ENCODE assay signal across 1 cellular context in the genomic region with DNA sequence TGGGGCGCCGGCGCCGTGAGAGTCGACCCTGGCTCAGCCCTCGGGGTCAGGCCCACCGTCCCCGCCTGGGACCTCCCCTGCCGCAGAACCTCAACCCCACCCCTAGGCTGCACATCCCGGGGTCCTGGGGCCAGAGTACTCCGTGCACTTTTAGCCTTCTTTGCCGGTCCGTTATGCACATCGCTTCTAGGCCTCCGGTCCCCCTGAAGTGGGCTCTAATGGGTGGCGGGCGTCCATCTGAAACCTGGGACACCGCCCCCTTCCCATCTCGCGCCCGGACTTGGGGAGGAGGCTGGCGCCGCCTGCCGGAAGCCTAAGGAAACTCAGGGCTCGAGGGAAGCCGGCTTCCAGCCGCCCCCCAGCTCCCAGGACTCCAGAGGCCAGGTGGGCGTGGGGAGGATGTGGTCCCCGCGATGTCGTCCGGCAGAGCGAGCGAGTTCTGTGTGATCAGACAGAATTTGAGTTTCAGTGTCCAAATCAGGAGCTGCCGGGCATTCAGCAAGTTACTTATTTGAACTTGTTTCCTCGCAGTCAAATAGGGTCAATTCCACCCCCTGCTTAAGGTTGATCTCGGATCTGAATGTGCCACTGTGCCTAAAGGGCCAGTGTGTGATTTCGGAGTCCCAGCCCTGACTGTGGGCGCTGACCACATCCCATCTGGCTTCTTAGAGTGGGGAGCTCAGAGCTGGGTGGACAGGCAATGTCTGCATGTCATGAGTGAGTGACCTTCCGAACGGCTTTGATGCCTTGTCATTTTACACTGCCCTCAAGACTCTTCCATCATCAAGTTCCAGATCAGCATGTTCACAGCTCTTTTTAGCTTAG.
TF ChIP-seq lines count a peak whose summit lies in the region.

No MANE protein-coding gene starts in this region.

TF ChIP-seq in HepG2, 621 proteins besides CTCF, POLR2A, EP300 and RAD21 (continued from another document and continues in another):
- TF ChIP-seq, protein P1, sequence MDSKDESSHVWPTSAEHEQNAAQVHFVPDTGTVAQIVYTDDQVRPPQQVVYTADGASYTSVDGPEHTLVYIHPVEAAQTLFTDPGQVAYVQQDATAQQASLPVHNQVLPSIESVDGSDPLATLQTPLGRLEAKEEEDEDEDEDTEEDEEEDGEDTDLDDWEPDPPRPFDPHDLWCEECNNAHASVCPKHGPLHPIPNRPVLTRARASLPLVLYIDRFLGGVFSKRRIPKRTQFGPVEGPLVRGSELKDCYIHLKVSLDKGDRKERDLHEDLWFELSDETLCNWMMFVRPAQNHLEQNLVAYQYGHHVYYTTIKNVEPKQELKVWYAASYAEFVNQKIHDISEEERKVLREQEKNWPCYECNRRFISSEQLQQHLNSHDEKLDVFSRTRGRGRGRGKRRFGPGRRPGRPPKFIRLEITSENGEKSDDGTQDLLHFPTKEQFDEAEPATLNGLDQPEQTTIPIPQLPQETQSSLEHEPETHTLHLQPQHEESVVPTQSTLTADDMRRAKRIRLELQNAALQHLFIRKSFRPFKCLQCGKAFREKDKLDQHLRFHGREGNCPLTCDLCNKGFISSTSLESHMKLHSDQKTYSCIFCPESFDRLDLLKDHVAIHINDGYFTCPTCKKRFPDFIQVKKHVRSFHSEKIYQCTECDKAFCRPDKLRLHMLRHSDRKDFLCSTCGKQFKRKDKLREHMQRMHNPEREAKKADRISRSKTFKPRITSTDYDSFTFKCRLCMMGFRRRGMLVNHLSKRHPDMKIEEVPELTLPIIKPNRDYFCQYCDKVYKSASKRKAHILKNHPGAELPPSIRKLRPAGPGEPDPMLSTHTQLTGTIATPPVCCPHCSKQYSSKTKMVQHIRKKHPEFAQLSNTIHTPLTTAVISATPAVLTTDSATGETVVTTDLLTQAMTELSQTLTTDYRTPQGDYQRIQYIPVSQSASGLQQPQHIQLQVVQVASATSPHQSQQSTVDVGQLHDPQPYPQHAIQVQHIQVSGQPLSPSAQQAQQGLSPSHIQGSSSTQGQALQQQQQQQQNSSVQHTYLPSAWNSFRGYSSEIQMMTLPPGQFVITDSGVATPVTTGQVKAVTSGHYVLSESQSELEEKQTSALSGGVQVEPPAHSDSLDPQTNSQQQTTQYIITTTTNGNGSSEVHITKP (CRISPR knock-in tag; IDR thresholded peaks at IDR 0.05; ENCODE audit: low read depth), result no peak
- TF ChIP-seq, protein P2, sequence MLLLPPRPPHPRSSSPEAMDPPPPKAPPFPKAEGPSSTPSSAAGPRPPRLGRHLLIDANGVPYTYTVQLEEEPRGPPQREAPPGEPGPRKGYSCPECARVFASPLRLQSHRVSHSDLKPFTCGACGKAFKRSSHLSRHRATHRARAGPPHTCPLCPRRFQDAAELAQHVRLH (CRISPR knock-in tag; IDR thresholded peaks at IDR 0.05; ENCODE audit: borderline replicate concordance, low read depth), result no peak
- TF ChIP-seq, protein P3, sequence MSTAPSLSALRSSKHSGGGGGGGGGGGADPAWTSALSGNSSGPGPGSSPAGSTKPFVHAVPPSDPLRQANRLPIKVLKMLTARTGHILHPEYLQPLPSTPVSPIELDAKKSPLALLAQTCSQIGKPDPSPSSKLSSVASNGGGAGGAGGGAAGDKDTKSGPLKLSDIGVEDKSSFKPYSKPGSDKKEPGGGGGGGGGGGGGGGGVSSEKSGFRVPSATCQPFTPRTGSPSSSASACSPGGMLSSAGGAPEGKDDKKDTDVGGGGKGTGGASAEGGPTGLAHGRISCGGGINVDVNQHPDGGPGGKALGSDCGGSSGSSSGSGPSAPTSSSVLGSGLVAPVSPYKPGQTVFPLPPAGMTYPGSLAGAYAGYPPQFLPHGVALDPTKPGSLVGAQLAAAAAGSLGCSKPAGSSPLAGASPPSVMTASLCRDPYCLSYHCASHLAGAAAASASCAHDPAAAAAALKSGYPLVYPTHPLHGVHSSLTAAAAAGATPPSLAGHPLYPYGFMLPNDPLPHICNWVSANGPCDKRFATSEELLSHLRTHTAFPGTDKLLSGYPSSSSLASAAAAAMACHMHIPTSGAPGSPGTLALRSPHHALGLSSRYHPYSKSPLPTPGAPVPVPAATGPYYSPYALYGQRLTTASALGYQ (CRISPR knock-in tag; IDR thresholded peaks at IDR 0.05), result no peak
- peak; percentile 70 for TF ChIP-seq RBM39 (IDR thresholded peaks at IDR 0.05; ENCODE audit: low read depth, low read length, poor library complexity, severe bottlenecking)
- TF ChIP-seq, protein P4, sequence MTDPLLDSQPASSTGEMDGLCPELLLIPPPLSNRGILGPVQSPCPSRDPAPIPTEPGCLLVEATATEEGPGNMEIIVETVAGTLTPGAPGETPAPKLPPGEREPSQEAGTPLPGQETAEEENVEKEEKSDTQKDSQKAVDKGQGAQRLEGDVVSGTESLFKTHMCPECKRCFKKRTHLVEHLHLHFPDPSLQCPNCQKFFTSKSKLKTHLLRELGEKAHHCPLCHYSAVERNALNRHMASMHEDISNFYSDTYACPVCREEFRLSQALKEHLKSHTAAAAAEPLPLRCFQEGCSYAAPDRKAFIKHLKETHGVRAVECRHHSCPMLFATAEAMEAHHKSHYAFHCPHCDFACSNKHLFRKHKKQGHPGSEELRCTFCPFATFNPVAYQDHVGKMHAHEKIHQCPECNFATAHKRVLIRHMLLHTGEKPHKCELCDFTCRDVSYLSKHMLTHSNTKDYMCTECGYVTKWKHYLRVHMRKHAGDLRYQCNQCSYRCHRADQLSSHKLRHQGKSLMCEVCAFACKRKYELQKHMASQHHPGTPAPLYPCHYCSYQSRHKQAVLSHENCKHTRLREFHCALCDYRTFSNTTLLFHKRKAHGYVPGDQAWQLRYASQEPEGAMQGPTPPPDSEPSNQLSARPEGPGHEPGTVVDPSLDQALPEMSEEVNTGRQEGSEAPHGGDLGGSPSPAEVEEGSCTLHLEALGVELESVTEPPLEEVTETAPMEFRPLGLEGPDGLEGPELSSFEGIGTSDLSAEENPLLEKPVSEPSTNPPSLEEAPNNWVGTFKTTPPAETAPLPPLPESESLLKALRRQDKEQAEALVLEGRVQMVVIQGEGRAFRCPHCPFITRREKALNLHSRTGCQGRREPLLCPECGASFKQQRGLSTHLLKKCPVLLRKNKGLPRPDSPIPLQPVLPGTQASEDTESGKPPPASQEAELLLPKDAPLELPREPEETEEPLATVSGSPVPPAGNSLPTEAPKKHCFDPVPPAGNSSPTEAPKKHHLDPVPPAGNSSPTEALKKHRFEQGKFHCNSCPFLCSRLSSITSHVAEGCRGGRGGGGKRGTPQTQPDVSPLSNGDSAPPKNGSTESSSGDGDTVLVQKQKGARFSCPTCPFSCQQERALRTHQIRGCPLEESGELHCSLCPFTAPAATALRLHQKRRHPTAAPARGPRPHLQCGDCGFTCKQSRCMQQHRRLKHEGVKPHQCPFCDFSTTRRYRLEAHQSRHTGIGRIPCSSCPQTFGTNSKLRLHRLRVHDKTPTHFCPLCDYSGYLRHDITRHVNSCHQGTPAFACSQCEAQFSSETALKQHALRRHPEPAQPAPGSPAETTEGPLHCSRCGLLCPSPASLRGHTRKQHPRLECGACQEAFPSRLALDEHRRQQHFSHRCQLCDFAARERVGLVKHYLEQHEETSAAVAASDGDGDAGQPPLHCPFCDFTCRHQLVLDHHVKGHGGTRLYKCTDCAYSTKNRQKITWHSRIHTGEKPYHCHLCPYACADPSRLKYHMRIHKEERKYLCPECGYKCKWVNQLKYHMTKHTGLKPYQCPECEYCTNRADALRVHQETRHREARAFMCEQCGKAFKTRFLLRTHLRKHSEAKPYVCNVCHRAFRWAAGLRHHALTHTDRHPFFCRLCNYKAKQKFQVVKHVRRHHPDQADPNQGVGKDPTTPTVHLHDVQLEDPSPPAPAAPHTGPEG (CRISPR knock-in tag; IDR thresholded peaks at IDR 0.05), result peak; percentile 11; the same call in 1 of the 2 replicates
- TF ChIP-seq NR3C1 (CRISPR knock-in tag; IDR thresholded peaks at IDR 0.05), result no peak
- no peak for TF ChIP-seq U2AF2 (IDR thresholded peaks at IDR 0.05; ENCODE audit: low read depth, low read length)
- TF ChIP-seq SP5 (CRISPR knock-in tag; IDR thresholded peaks at IDR 0.05; ENCODE audit: borderline replicate concordance, low read depth), result no peak
- TF ChIP-seq ZNF274 (CRISPR knock-in tag; IDR thresholded peaks at IDR 0.05), result no peak; the same call in 1 of the 2 replicates
- no peak for TF ChIP-seq ZNF430 (CRISPR knock-in tag; IDR thresholded peaks at IDR 0.05)
- TF ChIP-seq, protein P5, sequence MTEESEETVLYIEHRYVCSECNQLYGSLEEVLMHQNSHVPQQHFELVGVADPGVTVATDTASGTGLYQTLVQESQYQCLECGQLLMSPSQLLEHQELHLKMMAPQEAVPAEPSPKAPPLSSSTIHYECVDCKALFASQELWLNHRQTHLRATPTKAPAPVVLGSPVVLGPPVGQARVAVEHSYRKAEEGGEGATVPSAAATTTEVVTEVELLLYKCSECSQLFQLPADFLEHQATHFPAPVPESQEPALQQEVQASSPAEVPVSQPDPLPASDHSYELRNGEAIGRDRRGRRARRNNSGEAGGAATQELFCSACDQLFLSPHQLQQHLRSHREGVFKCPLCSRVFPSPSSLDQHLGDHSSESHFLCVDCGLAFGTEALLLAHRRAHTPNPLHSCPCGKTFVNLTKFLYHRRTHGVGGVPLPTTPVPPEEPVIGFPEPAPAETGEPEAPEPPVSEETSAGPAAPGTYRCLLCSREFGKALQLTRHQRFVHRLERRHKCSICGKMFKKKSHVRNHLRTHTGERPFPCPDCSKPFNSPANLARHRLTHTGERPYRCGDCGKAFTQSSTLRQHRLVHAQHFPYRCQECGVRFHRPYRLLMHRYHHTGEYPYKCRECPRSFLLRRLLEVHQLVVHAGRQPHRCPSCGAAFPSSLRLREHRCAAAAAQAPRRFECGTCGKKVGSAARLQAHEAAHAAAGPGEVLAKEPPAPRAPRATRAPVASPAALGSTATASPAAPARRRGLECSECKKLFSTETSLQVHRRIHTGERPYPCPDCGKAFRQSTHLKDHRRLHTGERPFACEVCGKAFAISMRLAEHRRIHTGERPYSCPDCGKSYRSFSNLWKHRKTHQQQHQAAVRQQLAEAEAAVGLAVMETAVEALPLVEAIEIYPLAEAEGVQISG (CRISPR knock-in tag; IDR thresholded peaks at IDR 0.05), result peak; percentile 23; the same call in 1 of the 2 replicates
- TF ChIP-seq, protein P6, sequence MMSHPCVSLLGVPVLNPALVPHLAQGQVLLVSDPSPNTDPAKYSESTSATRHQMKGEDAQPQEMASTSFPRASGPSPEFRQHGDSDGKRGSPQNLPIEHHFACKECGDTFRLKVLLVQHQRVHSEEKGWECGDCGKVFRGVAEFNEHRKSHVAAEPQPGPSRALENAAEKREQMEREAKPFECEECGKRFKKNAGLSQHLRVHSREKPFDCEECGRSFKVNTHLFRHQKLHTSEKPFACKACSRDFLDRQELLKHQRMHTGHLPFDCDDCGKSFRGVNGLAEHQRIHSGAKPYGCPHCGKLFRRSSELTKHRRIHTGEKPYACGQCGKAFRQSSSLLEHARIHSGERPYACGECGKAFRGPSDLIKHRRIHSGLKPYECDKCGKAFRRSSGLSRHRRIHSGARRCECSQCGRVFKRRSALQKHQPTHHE (CRISPR knock-in tag; IDR thresholded peaks at IDR 0.05; ENCODE audit: borderline replicate concordance), result peak; percentile 73; the same call in 1 of the 2 replicates
- no peak for TF ChIP-seq SP4 (CRISPR knock-in tag; IDR thresholded peaks at IDR 0.05)
- TF ChIP-seq, protein P7, sequence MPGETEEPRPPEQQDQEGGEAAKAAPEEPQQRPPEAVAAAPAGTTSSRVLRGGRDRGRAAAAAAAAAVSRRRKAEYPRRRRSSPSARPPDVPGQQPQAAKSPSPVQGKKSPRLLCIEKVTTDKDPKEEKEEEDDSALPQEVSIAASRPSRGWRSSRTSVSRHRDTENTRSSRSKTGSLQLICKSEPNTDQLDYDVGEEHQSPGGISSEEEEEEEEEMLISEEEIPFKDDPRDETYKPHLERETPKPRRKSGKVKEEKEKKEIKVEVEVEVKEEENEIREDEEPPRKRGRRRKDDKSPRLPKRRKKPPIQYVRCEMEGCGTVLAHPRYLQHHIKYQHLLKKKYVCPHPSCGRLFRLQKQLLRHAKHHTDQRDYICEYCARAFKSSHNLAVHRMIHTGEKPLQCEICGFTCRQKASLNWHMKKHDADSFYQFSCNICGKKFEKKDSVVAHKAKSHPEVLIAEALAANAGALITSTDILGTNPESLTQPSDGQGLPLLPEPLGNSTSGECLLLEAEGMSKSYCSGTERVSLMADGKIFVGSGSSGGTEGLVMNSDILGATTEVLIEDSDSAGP (CRISPR knock-in tag; IDR thresholded peaks at IDR 0.05; ENCODE audit: borderline replicate concordance), result no peak
- TF ChIP-seq EEA1 (CRISPR knock-in tag; IDR thresholded peaks at IDR 0.05; ENCODE audit: borderline replicate concordance), result no peak
- TF ChIP-seq ZNF121 (CRISPR knock-in tag; IDR thresholded peaks at IDR 0.05), result no peak
- no peak for TF ChIP-seq ZNF672 (CRISPR knock-in tag; IDR thresholded peaks at IDR 0.05)
- TF ChIP-seq PPARG (CRISPR knock-in tag; conservative IDR thresholded peaks at IDR 0.05), result no peak
- TF ChIP-seq MAZ (IDR thresholded peaks at IDR 0.05; ENCODE audit: borderline replicate concordance, low read depth, low read length), result no peak
- TF ChIP-seq MAZ (CRISPR knock-in tag; IDR thresholded peaks at IDR 0.05; ENCODE audit: low read depth), result no peak
- TF ChIP-seq, protein P8, sequence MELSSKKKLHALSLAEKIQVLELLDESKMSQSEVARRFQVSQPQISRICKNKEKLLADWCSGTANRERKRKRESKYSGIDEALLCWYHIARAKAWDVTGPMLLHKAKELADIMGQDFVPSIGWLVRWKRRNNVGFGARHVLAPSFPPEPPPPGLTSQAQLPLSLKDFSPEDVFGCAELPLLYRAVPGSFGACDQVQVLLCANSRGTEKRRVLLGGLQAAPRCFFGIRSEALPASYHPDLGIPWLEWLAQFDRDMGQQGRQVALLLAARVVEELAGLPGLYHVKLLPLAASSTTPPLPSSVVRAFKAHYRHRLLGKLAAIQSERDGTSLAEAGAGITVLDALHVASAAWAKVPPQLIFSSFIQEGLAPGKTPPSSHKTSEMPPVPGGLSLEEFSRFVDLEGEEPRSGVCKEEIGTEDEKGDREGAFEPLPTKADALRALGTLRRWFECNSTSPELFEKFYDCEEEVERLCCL (CRISPR knock-in tag; IDR thresholded peaks at IDR 0.05; ENCODE audit: borderline replicate concordance), result no peak
